ENCODE assay signal across 9 cellular contexts in genomic region chr2:136115183-136115751, GRCh38. TPM values are rescaled to one million over a fixed set of nuclear protein-coding genes. Genes with fewer than 3 reads are reported as not detected.
A peak's percentile ranks its signal among the peaks of the same experiment; 100 is the strongest.
DNase-seq lines count a peak whose midpoint lies in the region; ATAC-seq, FAIRE-seq and TF ChIP-seq lines count a peak whose summit lies in the region.
"Had no signal": no experiment of that assay in that cellular context is flagged by ENCODE, and none has a peak within 500 bp of the region (broad histone marks: within the 10 kb centered on the region; RNA-seq: fewer than 3 reads in every experiment).

No MANE protein-coding gene starts in this region.

- no peaks in the 10 kb centered on the region for H3K9me3 Mint-ChIP-seq in osteocyte (ENCODE audit: unreplicated experiment)

- no peaks in the 10 kb centered on the region for H3K36me3 Mint-ChIP-seq in osteocyte (ENCODE audit: unreplicated experiment)

- no CpG with 5 or more reads among the region's 12 CpGs for WGBS in neuronal stem cell (ENCODE audit: extremely low coverage in 2 of 2, insufficient read length in 2 of 2, insufficient replicate concordance in 1 of 2), 2 donors

- no peaks in the 10 kb centered on the region for H3K27me3 ChIP-seq in DND-41 (ENCODE audit: insufficient read depth, low read length, poor library complexity)
- peaks cover 12% of the 10 kb centered on the region for H3K27me3 ChIP-seq in Loucy (ENCODE audit: insufficient read depth, low read length, poor library complexity, severe bottlenecking)
- peaks cover 37% of the 10 kb centered on the region for H3K27me3 ChIP-seq in bronchial epithelial cell (ENCODE audit: control insufficient read depth, insufficient read depth, low read length)
- peaks cover 0 to 28% (median 0%) of the 10 kb centered on the region in 3 experiments for H3K27me3 ChIP-seq in neuronal stem cell (ENCODE audit: control insufficient read depth in 3 of 3, insufficient read depth in 3 of 3, low read depth in 1 of 3, low read length in 3 of 3)

- no peak overlapping the region for H2BK5ac ChIP-seq in neuronal stem cell (ENCODE audit: low read length)

- no peak overlapping the region for H2BK12ac ChIP-seq in neuronal stem cell (ENCODE audit: low read length)

- H3K36me3 ChIP-seq in DND-41 (ENCODE audit: insufficient read depth, low read length): peaks cover 45% of the 10 kb centered on the region
- H3K36me3 ChIP-seq in Loucy (ENCODE audit: insufficient read depth, low read length): peaks cover 37% of the 10 kb centered on the region
- H3K36me3 ChIP-seq in bronchial epithelial cell (ENCODE audit: control insufficient read depth, insufficient read depth, low read length): no peaks in the 10 kb centered on the region
- peaks cover 11 to 20% of the 10 kb centered on the region in 2 donors for H3K36me3 ChIP-seq in neuronal stem cell (replicated peaks in 1 of 2; ENCODE audit: control insufficient read depth in 2 of 2, insufficient read depth in 2 of 2, low read length in 2 of 2)

- H3K9me2 ChIP-seq in Loucy (replicated peaks; ENCODE audit: low read depth, low read length): no peaks in the 10 kb centered on the region

- no peak for DNase-seq in DND-41
- no peak for DNase-seq in bronchial epithelial cell (ENCODE audit: low read depth)
- no peak for DNase-seq in neuronal stem cell (ENCODE audit: low spot score)
- no peak for DNase-seq in D721Med (ENCODE audit: insufficient read length, low spot score)
- DNase-seq in osteocyte (ENCODE audit: extremely low spot score, unreplicated experiment): no peak
- no peak for DNase-seq in nucleus accumbens (lab: John Stamatoyannopoulos, UW)
- DNase-seq: NCI-H526 treated with DMSO at 0.1 percent for 48 hours had no signal

- peak overlapping the region; percentile 72 to 87; a peak in 3 of 4 replicates for H3K4me3 ChIP-seq in DND-41 (ENCODE audit: low read depth in 1 of 2, low read length in 2 of 2)
- H3K4me3 ChIP-seq in Loucy (ENCODE audit: low read length, poor library complexity, severe bottlenecking): peak overlapping the region; percentile 94
- H3K4me3 ChIP-seq in bronchial epithelial cell (ENCODE audit: low read depth, low read length): no peak overlapping the region
- no peak overlapping the region for H3K4me3 ChIP-seq in neuronal stem cell (ENCODE audit: low read length in 2 of 2)

- peak overlapping the region; percentile 50 for H2AK5ac ChIP-seq in neuronal stem cell (ENCODE audit: low read depth, low read length)

- H3K18ac ChIP-seq in neuronal stem cell (ENCODE audit: low read length): no peak overlapping the region

- H4K20me1 ChIP-seq in DND-41 (ENCODE audit: insufficient read depth, low read length) (peaks cover 52% of the 10 kb centered on the region), Loucy (ENCODE audit: insufficient read depth, low read length, poor library complexity, severe bottlenecking) (peaks cover 52% of the 10 kb centered on the region)

- H3K9ac ChIP-seq in DND-41 (ENCODE audit: low read depth, low read length): peak overlapping the region; percentile 99
- peak overlapping the region; percentile 97 for H3K9ac ChIP-seq in Loucy (ENCODE audit: low read depth, low read length, poor library complexity, severe bottlenecking)
- H3K9ac ChIP-seq in neuronal stem cell (ENCODE audit: low read depth, low read length, poor library complexity): no peak overlapping the region

- no peaks in the 10 kb centered on the region for H3K79me1 ChIP-seq in neuronal stem cell (ENCODE audit: low read depth, low read length)

- no peak overlapping the region for H4K8ac ChIP-seq in neuronal stem cell (ENCODE audit: low read depth, low read length)

- peak; percentile 95 for FAIRE-seq in bronchial epithelial cell (lab: Jason Lieb, UNC)
- FAIRE-seq in D721Med (lab: Jason Lieb, UNC): no peak
- FAIRE-seq: urothelium cell line had no signal

- H3K4me1 ChIP-seq in DND-41 (ENCODE audit: insufficient read depth, low read length): peaks cover 47% of the 10 kb centered on the region
- H3K4me1 ChIP-seq in Loucy (ENCODE audit: insufficient read depth, low read length, poor library complexity, severe bottlenecking): peaks cover 49% of the 10 kb centered on the region
- H3K4me1 ChIP-seq in neuronal stem cell (ENCODE audit: control insufficient read depth in 2 of 2, insufficient read depth in 1 of 2, low read depth in 1 of 2, low read length in 2 of 2): peaks cover 9 to 13% of the 10 kb centered on the region in 2 donors

- H3K4me1 Mint-ChIP-seq in osteocyte (ENCODE audit: unreplicated experiment): peaks cover 31% of the 10 kb centered on the region

- H3K27ac Mint-ChIP-seq in osteocyte (ENCODE audit: unreplicated experiment): no peak overlapping the region

- H2BK120ac ChIP-seq in neuronal stem cell (ENCODE audit: low read depth, low read length): no peak overlapping the region

- H3K79me2 ChIP-seq in DND-41 (ENCODE audit: insufficient read depth, low read length): peaks cover 52% of the 10 kb centered on the region
- H3K79me2 ChIP-seq in Loucy (ENCODE audit: insufficient read depth, low read length): peaks cover 71% of the 10 kb centered on the region

- H2AFZ ChIP-seq in DND-41 (ENCODE audit: low read depth, low read length) (no peak overlapping the region), Loucy (ENCODE audit: low read length) (no peak overlapping the region), neuronal stem cell (ENCODE audit: low read length) (no peak overlapping the region)

- H3K23ac ChIP-seq in neuronal stem cell (ENCODE audit: low read depth, low read length, poor library complexity): peak overlapping the region; percentile 25

- no peak overlapping the region for H4K91ac ChIP-seq in neuronal stem cell (ENCODE audit: low read depth, low read length, poor library complexity)

- H3K4me3 Mint-ChIP-seq in osteocyte (ENCODE audit: unreplicated experiment): no peak overlapping the region

- no peak overlapping the region for H3K4ac ChIP-seq in neuronal stem cell (ENCODE audit: low read length)

- H3K9me3 ChIP-seq in DND-41 (ENCODE audit: insufficient read depth, low read length, severe bottlenecking) (no peaks in the 10 kb centered on the region), Loucy (ENCODE audit: insufficient read depth, low read depth, low read length) (no peaks in the 10 kb centered on the region), neuronal stem cell (replicated peaks in 1 of 2; ENCODE audit: control insufficient read depth in 2 of 2, insufficient read depth in 1 of 2, low read depth in 1 of 2, low read length in 2 of 2) (peaks cover 0 to 3% of the 10 kb centered on the region in 2 donors)

- H3K27ac ChIP-seq in DND-41 (ENCODE audit: low read length) (peak overlapping the region; percentile 100), neuronal stem cell (replicated peaks; ENCODE audit: low read length) (no peak overlapping the region)

- no peak for ATAC-seq in DND-41 (ENCODE audit: insufficient read depth, low read depth)

- no peak overlapping the region for H3K14ac ChIP-seq in neuronal stem cell (ENCODE audit: low read length)

- H3K4me2 ChIP-seq in DND-41 (ENCODE audit: insufficient read depth, low read length): peak overlapping the region; percentile 81
- peak overlapping the region; percentile 93 for H3K4me2 ChIP-seq in Loucy (ENCODE audit: low read depth, low read length, poor library complexity, severe bottlenecking)
- H3K4me2 ChIP-seq in neuronal stem cell (ENCODE audit: insufficient read depth, low read length, poor library complexity, severe bottlenecking): no peak overlapping the region

- H2BK15ac ChIP-seq in neuronal stem cell (ENCODE audit: low read length): no peak overlapping the region

- TF ChIP-seq CTCF in DND-41 (IDR thresholded peaks at IDR 0.05; ENCODE audit: borderline replicate concordance, extremely low read depth, low read length, poor library complexity, severe bottlenecking) (no peak), Loucy (conservative IDR thresholded peaks at IDR 0.05; ENCODE audit: low read length) (no peak), bronchial epithelial cell (IDR thresholded peaks at IDR 0.05; ENCODE audit: insufficient read depth, low read length, severe bottlenecking) (no peak), D721Med (IDR thresholded peaks at IDR 0.05; ENCODE audit: insufficient read depth, missing control alignments) (no peak), osteocyte (IDR thresholded peaks at IDR 0.05) (no peak)

- peaks cover 11% of the 10 kb centered on the region for H3F3A ChIP-seq in Loucy (ENCODE audit: low read depth)

- H3K27me3 Mint-ChIP-seq in osteocyte (ENCODE audit: unreplicated experiment): peaks cover 74% of the 10 kb centered on the region

RNA-seq across cellular contexts. Expression of gene CXCR4, which starts 2.7 kb away (rescaled TPM):
- total RNA-seq in bronchial epithelial cell (under 0.01 TPM in 1 of 2 replicates, not detected in the other), osteocyte (not detected in 2 replicates)
- polyA plus RNA-seq in neuronal stem cell (2013, experiment 1 of 2): 20.1 TPM
- 20.4 TPM for polyA plus RNA-seq in neuronal stem cell (2013, experiment 2 of 2)

Comparison
In these comparisons a context has a peak if more than half of its experiments do, and no peak if none do; other contexts are left out.
1. H3K4me3 ChIP-seq: peak in DND-41 (2 of 2) and Loucy (single experiment); none in bronchial epithelial cell (single experiment) and neuronal stem cell (0 of 2).